ENCODE assay signal across 18 cellular contexts in genomic region chr12:92573104-92573503, GRCh38.
"Had no signal": no experiment of that assay in that cellular context is flagged by ENCODE, and none has a peak within 500 bp of the region (broad histone marks: within the 10 kb centered on the region; RNA-seq: fewer than 3 reads in every experiment).

No MANE protein-coding gene starts in this region.

- H3K27ac ChIP-seq: dorsolateral prefrontal cortex, left ventricle myocardium inferior, neutrophil, right atrium auricular region, SK-N-MC had no signal

- H3K36me3 ChIP-seq: left ventricle myocardium inferior, neutrophil, right atrium auricular region, upper lobe of left lung had no signal

- H3K4me3 ChIP-seq: dorsolateral prefrontal cortex, left ventricle myocardium inferior, right atrium auricular region, SK-N-MC, upper lobe of left lung had no signal

- H3K9me3 ChIP-seq: left ventricle myocardium inferior, neutrophil, right atrium auricular region, upper lobe of left lung had no signal

- ATAC-seq: stimulated activated naive B cell treated with anti-CD40 and anti-IgM and Interleukin-4, amounts not matched to agents 10 μg/mL and 1 μg/mL and 100 μg/mL, for 72 hours had no signal

- H3K9me3 Mint-ChIP-seq: activated B cell treated with CpG ODN at 0.5 μM for 24 hours; stimulated activated naive B cell treated with anti-CD40 and anti-IgM and Interleukin-4, amounts not matched to agents 10 μg/mL and 1 μg/mL and 100 μg/mL, for 72 hours; T-helper 1 cell treated with Interleukin-12 subunit alpha and Interleukin-12 subunit beta and Interleukin-4 antibody, amounts not matched to agents 30 μg/mL and 1 μg/mL, for 36 hours had no signal

- H3K36me3 Mint-ChIP-seq: brain had no signal

- DNase-seq: activated B cell treated with CpG ODN at 0.5 μM for 24 hours; activated CD4-positive, alpha-beta T cell treated with anti-CD3 and anti-CD28 coated beads, Interleukin-2, amount 50 U/mL, for 1 hour; activated naive CD4-positive, alpha-beta T cell treated with anti-CD3 and anti-CD28 coated beads, Interleukin-2, amount 50 U/mL, for 16 hours; activated T-cell treated with anti-CD3 and anti-CD28 coated beads for 4 hours; dorsolateral prefrontal cortex; foreskin melanocyte; head of caudate nucleus; left ventricle myocardium inferior; posterior cingulate gyrus; small intestine; stimulated activated naive B cell treated with anti-CD40 and anti-IgM and Interleukin-4, amounts not matched to agents 10 μg/mL and 1 μg/mL and 100 μg/mL, for 72 hours; upper lobe of left lung had no signal

- H3K4me3 Mint-ChIP-seq: activated B cell treated with CpG ODN at 0.5 μM for 24 hours; brain; stimulated activated naive B cell treated with anti-CD40 and anti-IgM and Interleukin-4, amounts not matched to agents 10 μg/mL and 1 μg/mL and 100 μg/mL, for 72 hours; T-helper 1 cell treated with Interleukin-12 subunit alpha and Interleukin-12 subunit beta and Interleukin-4 antibody, amounts not matched to agents 30 μg/mL and 1 μg/mL, for 36 hours had no signal

- H3K27me3 ChIP-seq: dorsolateral prefrontal cortex, neutrophil, right atrium auricular region, upper lobe of left lung had no signal

- H3K27me3 Mint-ChIP-seq: activated B cell treated with CpG ODN at 0.5 μM for 24 hours; brain; stimulated activated naive B cell treated with anti-CD40 and anti-IgM and Interleukin-4, amounts not matched to agents 10 μg/mL and 1 μg/mL and 100 μg/mL, for 72 hours had no signal

- H3K27ac Mint-ChIP-seq: activated B cell treated with CpG ODN at 0.5 μM for 24 hours; activated T-helper 2 cell treated with anti-CD3 and anti-CD28 coated beads, Interferon-gamma antibody, Interleukin-2, Interleukin-4, amounts not matched to agents 10 μg/mL and 5 μg/mL and 100 μg/mL, durations not matched to agents 14 hours and 24 hours and 36 hours; stimulated activated naive B cell treated with anti-CD40 and anti-IgM and Interleukin-4, amounts not matched to agents 10 μg/mL and 1 μg/mL and 100 μg/mL, for 72 hours; T-helper 1 cell treated with Interleukin-12 subunit alpha and Interleukin-12 subunit beta and Interleukin-4 antibody, amounts not matched to agents 30 μg/mL and 1 μg/mL, for 36 hours had no signal
